ENCODE assay signal across 14 cellular contexts in genomic region chr9:117046666-117047327, GRCh38.
DNase-seq lines count a peak whose midpoint lies in the region; ATAC-seq, FAIRE-seq and TF ChIP-seq lines count a peak whose summit lies in the region.
"Had no signal": no experiment of that assay in that cellular context is flagged by ENCODE, and none has a peak within 500 bp of the region (broad histone marks: within the 10 kb centered on the region; RNA-seq: fewer than 3 reads in every experiment).

No MANE protein-coding gene starts in this region.

- H3K4me1 ChIP-seq in BE2C = peaks cover 12% of the 10 kb centered on the region
- H3K4me1 ChIP-seq in sigmoid colon = no peaks in the 10 kb centered on the region
- H3K4me1 ChIP-seq: stomach had no signal

- TF ChIP-seq EP300 in sigmoid colon (IDR thresholded peaks at IDR 0.05) = no peak

- DNase-seq in BE2C = no peak
- DNase-seq in bronchial epithelial cell (ENCODE audit: low read depth) = peak; percentile 10
- DNase-seq in sigmoid colon = no peak
- DNase-seq in AML-193 (lab: John Stamatoyannopoulos, UW) = no peak
- DNase-seq in amygdala (lab: John Stamatoyannopoulos, UW) = no peak
- no peak for DNase-seq in activated CD4-positive, alpha-beta memory T cell treated with anti-CD3 and anti-CD28 coated beads, Interleukin-2, amount 10 ng/mL, durations not matched to agents 7 days and 5 days
- DNase-seq: foreskin melanocyte, mesenchymal stem cell, stomach, T-helper 1 cell had no signal

- no peak overlapping the region for H3K4me3 Mint-ChIP-seq in activated CD4-positive, alpha-beta memory T cell treated with anti-CD3 and anti-CD28 coated beads, Interleukin-2, amount 10 ng/mL, durations not matched to agents 7 days and 5 days
- H3K4me3 Mint-ChIP-seq: central memory CD8-positive, alpha-beta T cell had no signal

- POLR2A ChIA-PET in activated CD4-positive, alpha-beta memory T cell treated with anti-CD3 and anti-CD28 coated beads, Interleukin-2, amount 10 ng/mL, durations not matched to agents 7 days and 5 days (lab: Charles Lee) = no interaction called here

- H3K27me3 ChIP-seq in BE2C = no peaks in the 10 kb centered on the region
- no peaks in the 10 kb centered on the region for H3K27me3 ChIP-seq in bronchial epithelial cell (ENCODE audit: control insufficient read depth, insufficient read depth, low read length)
- H3K27me3 ChIP-seq in sigmoid colon = no peaks in the 10 kb centered on the region
- H3K27me3 ChIP-seq: stomach had no signal

- H3K36me3 Mint-ChIP-seq in activated CD4-positive, alpha-beta memory T cell treated with anti-CD3 and anti-CD28 coated beads, Interleukin-2, amount 10 ng/mL, durations not matched to agents 7 days and 5 days (ENCODE audit: low read depth) = no peaks in the 10 kb centered on the region

- TF ChIP-seq CTCF in BE2C (IDR thresholded peaks at IDR 0.05; ENCODE audit: low read depth, low read length) (peak; percentile 31), bronchial epithelial cell (IDR thresholded peaks at IDR 0.05; ENCODE audit: insufficient read depth, low read length, severe bottlenecking) (peak; percentile 5), sigmoid colon (IDR thresholded peaks at IDR 0.05) (no peak)

- no peak overlapping the region for H3K27ac ChIP-seq in sigmoid colon
- H3K27ac ChIP-seq: HL-60, stomach had no signal

- H3K9me3 ChIP-seq in BE2C (no peaks in the 10 kb centered on the region), sigmoid colon (no peaks in the 10 kb centered on the region)
- H3K9me3 ChIP-seq: stomach had no signal

- H3K27me3 Mint-ChIP-seq in activated CD4-positive, alpha-beta memory T cell treated with anti-CD3 and anti-CD28 coated beads, Interleukin-2, amount 10 ng/mL, durations not matched to agents 7 days and 5 days = no peaks in the 10 kb centered on the region
- H3K27me3 Mint-ChIP-seq: central memory CD8-positive, alpha-beta T cell had no signal

- peaks cover 4% of the 10 kb centered on the region for H3K9me3 Mint-ChIP-seq in activated CD4-positive, alpha-beta memory T cell treated with anti-CD3 and anti-CD28 coated beads, Interleukin-2, amount 10 ng/mL, durations not matched to agents 7 days and 5 days

- peaks cover 6% of the 10 kb centered on the region; the same call in 1 of the 2 replicates for H3K36me3 ChIP-seq in BE2C
- H3K36me3 ChIP-seq in bronchial epithelial cell (ENCODE audit: control insufficient read depth, insufficient read depth, low read length) = no peaks in the 10 kb centered on the region
- no peaks in the 10 kb centered on the region for H3K36me3 ChIP-seq in sigmoid colon
- H3K36me3 ChIP-seq: stomach had no signal

- no peaks in the 10 kb centered on the region for H3K4me1 Mint-ChIP-seq in activated CD4-positive, alpha-beta memory T cell treated with anti-CD3 and anti-CD28 coated beads, Interleukin-2, amount 10 ng/mL, durations not matched to agents 7 days and 5 days
- H3K4me1 Mint-ChIP-seq: central memory CD8-positive, alpha-beta T cell had no signal

- no peak for TF ChIP-seq POLR2A in sigmoid colon (IDR thresholded peaks at IDR 0.05)

- peak; percentile 58 for ATAC-seq in GM19328 (IDR thresholded peaks at IDR 0.05; ENCODE audit: unreplicated experiment)
- peak; percentile 76 for ATAC-seq in HG03045 (IDR thresholded peaks at IDR 0.05; ENCODE audit: unreplicated experiment)

- 87 to 89% methylated on average over 3 of the region's 3 CpGs for WGBS in sigmoid colon, 2 donors

- no peak overlapping the region for H3K4me3 ChIP-seq in BE2C (ENCODE audit: low read depth, low read length)
- no peak overlapping the region for H3K4me3 ChIP-seq in bronchial epithelial cell (ENCODE audit: low read depth, low read length)
- no peak overlapping the region for H3K4me3 ChIP-seq in sigmoid colon
- H3K4me3 ChIP-seq: stomach had no signal

- intact Hi-C loops in sigmoid colon (cut with DNase I) = no loop called here

- no peak for FAIRE-seq in bronchial epithelial cell (lab: Jason Lieb, UNC)

- no peak overlapping the region for H3K27ac Mint-ChIP-seq in activated CD4-positive, alpha-beta memory T cell treated with anti-CD3 and anti-CD28 coated beads, Interleukin-2, amount 10 ng/mL, durations not matched to agents 7 days and 5 days

- CTCF ChIA-PET in activated CD4-positive, alpha-beta memory T cell treated with anti-CD3 and anti-CD28 coated beads, Interleukin-2, amount 10 ng/mL, durations not matched to agents 7 days and 5 days (lab: Charles Lee) = no interaction called here

Comparison
In these comparisons a context has a peak if more than half of its experiments do, and no peak if none do; other contexts are left out.
1. CTCF ChIP-seq: peak in BE2C (single experiment) and bronchial epithelial cell (single experiment); none in sigmoid colon (0 of 4).